8 cellular contexts compared by ENCODE assay signal in genomic region chr1:19483261-19483660, GRCh38. TPM values are rescaled to one million over a fixed set of nuclear protein-coding genes. Genes with fewer than 3 reads are reported as not detected.
DNase-seq lines count a peak whose midpoint lies in the region; ATAC-seq lines count a peak whose summit lies in the region.

No MANE protein-coding gene starts in this region.

- intact Hi-C loops in aorta (cut with DNase I): loop anchor here (2.0 to 10.0 kb wide), 5 partner anchors 36 to 112 kb away; a partner anchor contains a TSS

- DNase-seq in stimulated activated CD4-positive, alpha-beta T cell treated with anti-CD3 and anti-CD28 coated beads, Interleukin-15, amount 100 ng/mL, for 24 hours: peak; percentile 58
- no peak for DNase-seq in stimulated activated CD4-positive, alpha-beta T cell treated with anti-CD3 and anti-CD28 coated beads, Interleukin-2, amount 100 ng/mL, for 48 hours
- DNase-seq in adipocyte (ENCODE audit: low read depth) (no peak), kidney tubule cell (ENCODE audit: low spot score) (no peak), MV-4-11 (lab: John Stamatoyannopoulos, UW) (no peak), aorta (no peak), NOMO-1 (lab: John Stamatoyannopoulos, UW; ENCODE audit: unreplicated experiment in 2 of 2) (no peak)

- H3K9ac ChIP-seq in adipocyte (ENCODE audit: low read length): peak overlapping the region; percentile 99

- H3K36me3 ChIP-seq in adipocyte (ENCODE audit: control insufficient read depth, insufficient read depth, low read length, severe bottlenecking) (peaks cover 4% of the 10 kb centered on the region), aorta (ENCODE audit: control insufficient read depth in 1 of 2, insufficient read depth in 2 of 2, low read length in 1 of 2) (no peaks in the 10 kb centered on the region)

- H3K27ac ChIP-seq in aorta (ENCODE audit: low read depth in 1 of 2, low read length in 2 of 2): no peak overlapping the region

- H3K4me1 ChIP-seq in adipocyte (ENCODE audit: control insufficient read depth, insufficient read depth, low read length) (peaks cover 56% of the 10 kb centered on the region), mononuclear cell (ENCODE audit: insufficient read depth, low read length) (peaks cover 88% of the 10 kb centered on the region), aorta (ENCODE audit: control insufficient read depth in 1 of 2, insufficient read depth in 2 of 2, low read length in 2 of 2) (peaks cover 5 to 7% of the 10 kb centered on the region in 2 donors)

- WGBS in aorta, 2 donors: 46 to 50% methylated on average over 3 of the region's 3 CpGs

- H3K9me3 ChIP-seq in adipocyte (ENCODE audit: control insufficient read depth, low read length): no peaks in the 10 kb centered on the region
- H3K9me3 ChIP-seq in mononuclear cell (ENCODE audit: low read depth, low read length): no peaks in the 10 kb centered on the region
- H3K9me3 ChIP-seq in aorta (ENCODE audit: control insufficient read depth, low read length): no peaks in the 10 kb centered on the region

- no peak for ATAC-seq in aorta (ENCODE audit: low FRiP score)

- H3K4me3 ChIP-seq in adipocyte (ENCODE audit: low read length): peak overlapping the region; percentile 96
- peak overlapping the region; percentile 84 for H3K4me3 ChIP-seq in mononuclear cell (ENCODE audit: low read length)
- H3K4me3 ChIP-seq in aorta (ENCODE audit: low read length in 2 of 2): no peak overlapping the region

- H3K27me3 ChIP-seq in adipocyte (replicated peaks; ENCODE audit: control insufficient read depth, insufficient read depth, low read length): no peaks in the 10 kb centered on the region
- no peaks in the 10 kb centered on the region for H3K27me3 ChIP-seq in mononuclear cell (ENCODE audit: insufficient read depth, low read length)
- H3K27me3 ChIP-seq in aorta (ENCODE audit: control insufficient read depth in 1 of 2, insufficient read depth in 2 of 2, low read length in 1 of 2): no peaks in the 10 kb centered on the region

RNA-seq across cellular contexts. Expression of gene CAPZB, which starts 2.1 kb away (rescaled TPM):
- total RNA-seq in mononuclear cell: 128 TPM
- 100 to 1,000 TPM; 289 to 297 TPM for total RNA-seq in aorta
- polyA plus RNA-seq in aorta: 100 to 1,000 TPM; 230 to 254 TPM

Comparison
In these comparisons a context has a peak if more than half of its experiments do, and no peak if none do; other contexts are left out.
1. H3K4me3 ChIP-seq: peak in adipocyte (single experiment) and mononuclear cell (single experiment); none in aorta (0 of 2).